ENCODE assay signal across 9 cellular contexts in genomic region chr5:175913835-175914672, GRCh38. TPM values are rescaled to one million over a fixed set of nuclear protein-coding genes. Genes with fewer than 3 reads are reported as not detected.
"Had no signal": no experiment of that assay in that cellular context is flagged by ENCODE, and none has a peak within 500 bp of the region (broad histone marks: within the 10 kb centered on the region; RNA-seq: fewer than 3 reads in every experiment).

No MANE protein-coding gene starts in this region.

RNA-seq across cellular contexts. Expression of gene CPLX2, which starts 42.7 kb away (rescaled TPM):
- total RNA-seq: bronchial epithelial cell, chondrocyte, dermis microvascular lymphatic vessel endothelial cell, liver, osteoblast, posterior vena cava, renal cortical epithelial cell, ureter had no signal
- polyA plus RNA-seq: keratinocyte had no signal
